In the genomic region with DNA sequence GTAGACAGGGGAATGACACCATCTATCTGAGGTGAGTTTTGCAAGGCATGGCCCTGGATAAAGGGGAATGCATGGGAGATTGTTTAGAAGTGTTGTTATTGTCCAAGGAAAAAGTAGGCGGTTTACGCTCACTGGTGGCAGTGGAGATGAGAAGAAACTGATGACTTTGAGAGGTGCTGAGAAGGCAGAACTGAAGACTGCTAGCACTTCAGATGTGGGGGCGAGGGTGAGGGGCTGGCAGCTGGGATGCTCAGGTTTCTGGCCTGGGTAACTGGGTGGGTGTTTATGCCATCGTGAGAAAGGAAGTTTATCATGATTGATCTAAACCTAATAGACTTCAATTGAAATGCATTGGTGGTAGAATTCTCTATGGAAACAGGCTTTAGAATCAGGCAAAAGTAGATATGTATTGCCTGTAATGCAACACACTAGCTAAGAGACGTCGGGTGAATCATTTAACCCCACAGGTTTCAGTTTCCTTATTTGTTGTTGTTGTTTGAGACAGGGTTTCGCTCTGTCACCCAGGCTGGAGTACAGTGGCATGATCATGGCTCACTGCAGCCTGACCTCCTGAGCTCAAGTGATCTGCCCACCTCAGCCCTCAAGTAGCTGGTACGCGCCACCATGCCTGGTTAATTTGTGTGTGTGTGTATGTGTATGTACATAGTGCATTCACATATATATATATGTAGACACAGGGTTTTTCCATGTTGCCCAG, we compare ENCODE assay signal across 14 cellular contexts.
DNase-seq lines count a peak whose midpoint lies in the region; ATAC-seq and TF ChIP-seq lines count a peak whose summit lies in the region.
"Had no signal": no experiment of that assay in that cellular context is flagged by ENCODE, and none has a peak within 500 bp of the region (broad histone marks: within the 10 kb centered on the region; RNA-seq: fewer than 3 reads in every experiment).

No MANE protein-coding gene starts in this region.

- peaks cover 15% of the 10 kb centered on the region for H3K27me3 Mint-ChIP-seq in mesothelial cell of epicardium (ENCODE audit: low read depth)

- no peak overlapping the region for H3K27ac Mint-ChIP-seq in mesothelial cell of epicardium
- H3K27ac Mint-ChIP-seq: stimulated activated naive CD8-positive, alpha-beta T cell treated with anti-CD3 and anti-CD28 coated beads, Interleukin-15, Interleukin-2, amounts not matched to agents 100 ng/mL and 50 ng/mL, for 24 hours had no signal

- H3K9me3 Mint-ChIP-seq in mesothelial cell of epicardium = no peaks in the 10 kb centered on the region
- H3K9me3 Mint-ChIP-seq: stimulated activated naive CD8-positive, alpha-beta T cell treated with anti-CD3 and anti-CD28 coated beads, Interleukin-15, Interleukin-2, amounts not matched to agents 100 ng/mL and 50 ng/mL, for 24 hours had no signal

- H3K27ac ChIP-seq in left lung = no peak overlapping the region
- H3K27ac ChIP-seq: BLaER1, skin epidermis had no signal

- intact Hi-C loops in left lung (cut with DNase I) = no loop called here

- H3K4me3 Mint-ChIP-seq in mesothelial cell of epicardium = no peak overlapping the region
- H3K4me3 Mint-ChIP-seq: stimulated activated naive CD8-positive, alpha-beta T cell treated with anti-CD3 and anti-CD28 coated beads, Interleukin-15, Interleukin-2, amounts not matched to agents 100 ng/mL and 50 ng/mL, for 24 hours had no signal

- in situ Hi-C loops in KBM-7 (cut with MboI; ENCODE audit: low pct_unique_long_range_greater_than_20kb, low sequenced_read_pairs) = no loop called here

- H3K4me1 ChIP-seq in left lung = no peaks in the 10 kb centered on the region
- H3K4me1 ChIP-seq: BLaER1 had no signal

- H3K36me3 Mint-ChIP-seq in mesothelial cell of epicardium = no peaks in the 10 kb centered on the region

- H3K4me3 ChIP-seq in left lung = no peak overlapping the region
- H3K4me3 ChIP-seq: BLaER1, MG63, skin epidermis had no signal

- H3K27me3 ChIP-seq in left lung = no peaks in the 10 kb centered on the region
- H3K27me3 ChIP-seq: BLaER1 had no signal

- TF ChIP-seq CTCF in mesothelial cell of epicardium (IDR thresholded peaks at IDR 0.05; ENCODE audit: unreplicated experiment) (no peak), left lung (IDR thresholded peaks at IDR 0.05) (no peak)

- peak; percentile 3 for DNase-seq in stimulated activated naive CD4-positive, alpha-beta T cell treated with Interleukin-2 at 50 U/mL for 16 hours (lab: John Stamatoyannopoulos, UW)
- DNase-seq in stimulated activated naive CD4-positive, alpha-beta T cell (lab: John Stamatoyannopoulos, UW) = no peak
- DNase-seq in KBM-7 (no peak), mesothelial cell of epicardium (ENCODE audit: low spot score in 2 of 2, unreplicated experiment in 2 of 2) (no peak), DMS153 (lab: John Stamatoyannopoulos, UW) (no peak), left lung (no peak)
- DNase-seq: foreskin fibroblast, mesenchymal stem cell, MG63 had no signal

- H3K4me1 Mint-ChIP-seq in mesothelial cell of epicardium = no peaks in the 10 kb centered on the region

- H3K9me3 ChIP-seq in left lung = no peaks in the 10 kb centered on the region
- H3K9me3 ChIP-seq: BLaER1, MG63 had no signal

- no peaks in the 10 kb centered on the region for H3K36me3 ChIP-seq in left lung
- H3K36me3 ChIP-seq: BLaER1, MG63 had no signal

- ATAC-seq in HG02623 (IDR thresholded peaks at IDR 0.05; ENCODE audit: unreplicated experiment) = peak; percentile 99
- peak; percentile 99 for ATAC-seq in HG03469 (IDR thresholded peaks at IDR 0.05; ENCODE audit: unreplicated experiment)
- ATAC-seq in left lung = no peak
